Comparison of ENCODE assay signal across 1 cellular context in genomic region chr4:119209077-119209476, GRCh38.
A peak's percentile ranks its signal among the peaks of the same experiment; 100 is the strongest.
TF ChIP-seq lines count a peak whose summit lies in the region.

No MANE protein-coding gene starts in this region.

TF ChIP-seq in GM12878, 131 proteins besides CTCF, POLR2A, EP300 and RAD21 (continued from another document):
- no peak for TF ChIP-seq IRF3 (IDR thresholded peaks at IDR 0.05)
- no peak for TF ChIP-seq ZNF207 (IDR thresholded peaks at IDR 0.05; ENCODE audit: borderline replicate concordance)
- TF ChIP-seq RB1 (IDR thresholded peaks at IDR 0.05; ENCODE audit: borderline replicate concordance) = no peak
- no peak for TF ChIP-seq ZBTB33 (IDR thresholded peaks at IDR 0.05)
- TF ChIP-seq JUNB (IDR thresholded peaks at IDR 0.05) = peak; percentile 50; the same call in 1 of the 2 replicates
- no peak for TF ChIP-seq TBL1XR1 (IDR thresholded peaks at IDR 0.05; ENCODE audit: low read depth, low read length)
- TF ChIP-seq CBFB (IDR thresholded peaks at IDR 0.05; ENCODE audit: low read depth) = no peak
- TF ChIP-seq ZNF592 (IDR thresholded peaks at IDR 0.05) = no peak
- no peak for TF ChIP-seq SREBF1 (IDR thresholded peaks at IDR 0.05; ENCODE audit: low read length)
- TF ChIP-seq SUZ12 (IDR thresholded peaks at IDR 0.05; ENCODE audit: unreplicated experiment) = no peak
- no peak for TF ChIP-seq IKZF2 (IDR thresholded peaks at IDR 0.05)
- no peak for TF ChIP-seq LARP7 (IDR thresholded peaks at IDR 0.05)
- TF ChIP-seq ATF2 (IDR thresholded peaks at IDR 0.05; ENCODE audit: low read length) = 0 out of 2 replicates have a peak, but pooled peaks have one; percentile 28
- no peak for TF ChIP-seq FOXK2 (IDR thresholded peaks at IDR 0.05)
- peak; percentile 40; the same call in 1 of the 2 replicates for TF ChIP-seq CREM (IDR thresholded peaks at IDR 0.05; ENCODE audit: low read depth)
TF ChIP-seq in GM12878: peak in this region for 3.
